15 cellular contexts compared by ENCODE assay signal in genomic region chr17:18161226-18162094, GRCh38. TPM values are rescaled to one million over a fixed set of nuclear protein-coding genes. Genes with fewer than 3 reads are reported as not detected.
DNase-seq lines count a peak whose midpoint lies in the region; ATAC-seq, FAIRE-seq and TF ChIP-seq lines count a peak whose summit lies in the region.
"Had no signal": no experiment of that assay in that cellular context is flagged by ENCODE, and none has a peak within 500 bp of the region (broad histone marks: within the 10 kb centered on the region; RNA-seq: fewer than 3 reads in every experiment).

No MANE protein-coding gene starts in this region.

- peaks cover 35% of the 10 kb centered on the region for H3K4me1 Mint-ChIP-seq in neural crest cell

- FAIRE-seq in GM18507 (lab: Jason Lieb, UNC) (peak; percentile 96), H54 (lab: Jason Lieb, UNC) (no peak)

- no peak for TF ChIP-seq POLR2A in H54 (IDR thresholded peaks at IDR 0.05; ENCODE audit: low read depth, low read length)

- POLR2A ChIA-PET in RWPE1 (lab: Yijun Ruan, JAX; ENCODE audit: low non-redundant PET) = no interaction called here

- ATAC-seq in GM21529 (IDR thresholded peaks at IDR 0.05; ENCODE audit: unreplicated experiment) (peak; percentile 51), HG03439 (IDR thresholded peaks at IDR 0.05; ENCODE audit: unreplicated experiment) (peak; percentile 46), HG03442 (IDR thresholded peaks at IDR 0.05; ENCODE audit: unreplicated experiment) (no peak)

- no peaks in the 10 kb centered on the region for H3K27me3 Mint-ChIP-seq in neural crest cell (ENCODE audit: low read depth)
- H3K27me3 Mint-ChIP-seq: CD4-positive, CD25-positive, alpha-beta regulatory T cell had no signal

- no peak overlapping the region for H3K27ac ChIP-seq in RWPE1
- H3K27ac ChIP-seq: adrenal gland, stomach had no signal

- TF ChIP-seq CTCF in neural crest cell (conservative IDR thresholded peaks at IDR 0.05) (no peak), RWPE1 (conservative IDR thresholded peaks at IDR 0.05; ENCODE audit: low read depth) (no peak)

- DNase-seq in GM18507 (ENCODE audit: extremely low spot score, insufficient read length, low read depth) (peak; percentile 60), neural crest cell (ENCODE audit: low read depth, low spot score) (no peak), H54 (ENCODE audit: insufficient read length, low spot score) (no peak), Ammon's horn (ENCODE audit: low spot score) (no peak), RWPE1 (ENCODE audit: low spot score) (no peak)
- DNase-seq: adrenal gland; CD4-positive, CD25-positive, alpha-beta regulatory T cell; dermis blood vessel endothelial cell; NCI-H1417 treated with DMSO at 0.1 percent for 48 hours; NCI-H748 treated with DMSO at 0.1 percent for 48 hours; stimulated activated CD4-positive, alpha-beta T cell treated with anti-CD3 and anti-CD28 coated beads, Interleukin-4, amount 100 ng/mL, for 24 hours; stomach had no signal

- H3K36me3 Mint-ChIP-seq in neural crest cell (ENCODE audit: low read depth) = no peaks in the 10 kb centered on the region
- H3K36me3 Mint-ChIP-seq: CD4-positive, CD25-positive, alpha-beta regulatory T cell had no signal

- no peaks in the 10 kb centered on the region for H3K9me3 Mint-ChIP-seq in neural crest cell
- H3K9me3 Mint-ChIP-seq: CD4-positive, CD25-positive, alpha-beta regulatory T cell had no signal

- no peak overlapping the region for H3K4me3 Mint-ChIP-seq in neural crest cell

- peak overlapping the region; percentile 93 for H3K27ac Mint-ChIP-seq in neural crest cell (ENCODE audit: unreplicated experiment)

- CTCF ChIA-PET in RWPE1 (lab: Yijun Ruan, JAX) = no interaction called here

RNA-seq across cellular contexts. Expression of gene ALKBH5, which starts 22.2 kb away (rescaled TPM):
- 104 and 109 TPM in 2 replicates for total RNA-seq in neural crest cell

RNA-seq across cellular contexts. Expression of gene MYO15A, which starts 52.9 kb away (rescaled TPM):
- 1.3 and 1.6 TPM in 2 replicates for total RNA-seq in neural crest cell
